Comparison of ENCODE assay signal across 35 cellular contexts in genomic region chr6:169996652-169997051, GRCh38.
"Had no signal": no experiment of that assay in that cellular context is flagged by ENCODE, and none has a peak within 500 bp of the region (broad histone marks: within the 10 kb centered on the region; RNA-seq: fewer than 3 reads in every experiment).

No MANE protein-coding gene starts in this region.

- DNase-seq: activated B cell treated with CpG ODN at 0.5 μM for 24 hours; activated CD4-positive, alpha-beta memory T cell treated with anti-CD3 and anti-CD28 coated beads for 36 hours; activated CD4-positive, alpha-beta T cell treated with anti-CD3 and anti-CD28 coated beads for 4 hours; activated CD4-positive, alpha-beta T cell treated with anti-CD3 and anti-CD28 coated beads, Interleukin-2, amount 50 U/mL, for 1 hour; activated CD4-positive, CD25-positive, alpha-beta regulatory T cell treated with anti-CD3 and anti-CD28 coated beads, Interleukin-2, amount 50 U/mL, for 72 hours; activated CD8-positive, alpha-beta memory T cell treated with anti-CD3 and anti-CD28 coated beads, Interleukin-2, amount 50 U/mL, for 4 hours; activated gamma-delta T cell treated with Interleukin-2 at 50 U/mL for 16 hours; activated naive CD4-positive, alpha-beta T cell treated with anti-CD3 and anti-CD28 coated beads for 36 hours; activated naive CD8-positive, alpha-beta T cell treated with anti-CD3 and anti-CD28 coated beads, Interleukin-2, amount 50 U/mL, for 24 hours; activated T-cell treated with anti-CD3 and anti-CD28 coated beads for 4 hours; activated T-cell treated with anti-CD3 and anti-CD28 coated beads, Interleukin-2, amount 50 U/mL, for 4 hours; amniotic stem cell; brain microvascular endothelial cell; central memory CD4-positive, alpha-beta T cell; NCI-H1105 treated with DMSO at 0.1 percent for 48 hours; NCI-H1436 treated with DMSO at 0.1 percent for 48 hours; NCI-H1694 treated with DMSO at 0.1 percent for 48 hours; NCI-H2029; NCI-H2171; NCI-H510A; NCI-H748 treated with DMSO at 0.1 percent for 48 hours; NK-92 treated with Interleukin-12 subunit alpha and Interleukin-12 subunit beta, amount 100 ng/mL, for 24 hours; PC-3; Peyer's patch; RPMI8226; SIG-M5; SW 1271; T-helper 1 cell; T-helper 2 cell; T-helper 9 cell had no signal

- ATAC-seq: activated naive CD8-positive, alpha-beta T cell treated with anti-CD3 and anti-CD28 coated beads, Interleukin-2, amount 50 U/mL, for 24 hours; activated T-cell treated with anti-CD3 and anti-CD28 coated beads, Interleukin-2, amount 50 U/mL, for 4 hours; PC-3; Right ventricle myocardium inferior; SK-N-SH treated with all-trans-retinoic acid at 6 μM for 48 hours had no signal

- H3K36me3 Mint-ChIP-seq: activated CD4-positive, alpha-beta memory T cell treated with anti-CD3 and anti-CD28 coated beads for 36 hours; activated naive CD8-positive, alpha-beta T cell had no signal

- H3K4me1 ChIP-seq: Peyer's patch had no signal

- H3K27ac Mint-ChIP-seq: activated B cell treated with CpG ODN at 0.5 μM for 24 hours; activated CD4-positive, alpha-beta memory T cell treated with anti-CD3 and anti-CD28 coated beads for 36 hours; activated naive CD4-positive, alpha-beta T cell treated with anti-CD3 and anti-CD28 coated beads for 36 hours; activated naive CD8-positive, alpha-beta T cell; activated naive CD8-positive, alpha-beta T cell treated with anti-CD3 and anti-CD28 coated beads, Interleukin-2, amount 50 U/mL, for 24 hours; activated T-helper 1 cell treated with anti-CD3 and anti-CD28 coated beads, Interleukin-12 subunit alpha, Interleukin-12 subunit beta, Interleukin-2, Interleukin-4 antibody, amounts not matched to agents 30 ng/mL and 10 ng/mL and 1 ng/mL, durations not matched to agents 14 hours and 24 hours and 36 hours had no signal

- H3K4me3 Mint-ChIP-seq: activated B cell treated with CpG ODN at 0.5 μM for 24 hours; activated CD4-positive, alpha-beta memory T cell treated with anti-CD3 and anti-CD28 coated beads for 36 hours; activated naive CD4-positive, alpha-beta T cell treated with anti-CD3 and anti-CD28 coated beads for 36 hours; activated naive CD8-positive, alpha-beta T cell; activated naive CD8-positive, alpha-beta T cell treated with anti-CD3 and anti-CD28 coated beads, Interleukin-2, amount 50 U/mL, for 24 hours; activated T-cell treated with anti-CD3 and anti-CD28 coated beads, Interleukin-2, amount 50 U/mL, for 4 hours; activated T-helper 1 cell treated with anti-CD3 and anti-CD28 coated beads, Interleukin-12 subunit alpha, Interleukin-12 subunit beta, Interleukin-2, Interleukin-4 antibody, amounts not matched to agents 30 ng/mL and 10 ng/mL and 1 ng/mL, durations not matched to agents 14 hours and 24 hours and 36 hours had no signal

- H3K27ac ChIP-seq: brain microvascular endothelial cell, Peyer's patch, VCaP had no signal

- H3K27me3 ChIP-seq: brain microvascular endothelial cell, Peyer's patch had no signal

- H3K27me3 Mint-ChIP-seq: activated CD4-positive, alpha-beta memory T cell treated with anti-CD3 and anti-CD28 coated beads for 36 hours; activated naive CD8-positive, alpha-beta T cell; activated naive CD8-positive, alpha-beta T cell treated with anti-CD3 and anti-CD28 coated beads, Interleukin-2, amount 50 U/mL, for 24 hours had no signal

- H3K4me3 ChIP-seq: Peyer's patch had no signal

- H3K9me3 Mint-ChIP-seq: activated T-cell treated with anti-CD3 and anti-CD28 coated beads, Interleukin-2, amount 50 U/mL, for 4 hours; activated T-helper 1 cell treated with anti-CD3 and anti-CD28 coated beads, Interleukin-12 subunit alpha, Interleukin-12 subunit beta, Interleukin-2, Interleukin-4 antibody, amounts not matched to agents 30 ng/mL and 10 ng/mL and 1 ng/mL, durations not matched to agents 14 hours and 24 hours and 36 hours had no signal

- H3K36me3 ChIP-seq: brain microvascular endothelial cell, Peyer's patch had no signal

- H3K9me3 ChIP-seq: Peyer's patch had no signal
